ENCODE assay signal across 20 cellular contexts in the genomic region with DNA sequence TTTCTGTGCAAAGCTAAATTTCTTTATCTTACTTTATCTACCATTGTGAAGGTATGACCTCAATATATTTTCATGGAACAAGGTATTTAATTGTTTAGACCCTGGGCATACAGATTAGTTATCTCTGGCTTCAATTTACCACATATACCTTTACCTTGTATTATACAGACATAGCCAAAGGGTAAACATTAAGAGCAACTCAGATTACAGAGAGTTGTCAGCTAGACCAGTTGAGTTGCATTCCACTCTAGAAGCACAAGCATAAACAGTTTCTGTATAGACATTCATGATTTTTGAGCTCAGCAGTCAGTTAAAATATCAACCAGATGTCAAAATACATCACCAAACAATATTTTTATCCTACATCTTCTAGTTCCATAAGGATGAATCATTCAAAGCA.
"Had no signal": no experiment of that assay in that cellular context is flagged by ENCODE, and none has a peak within 500 bp of the region (broad histone marks: within the 10 kb centered on the region; RNA-seq: fewer than 3 reads in every experiment).

No MANE protein-coding gene starts in this region.

- H3K9me3 Mint-ChIP-seq: activated CD4-positive, alpha-beta memory T cell treated with anti-CD3 and anti-CD28 coated beads, Interleukin-2, amount 10 ng/mL, durations not matched to agents 7 days and 5 days; stimulated activated memory B cell treated with anti-CD40 and anti-IgM and Interleukin-4, amounts not matched to agents 10 μg/mL and 1 μg/mL and 100 μg/mL, for 72 hours had no signal

- H3K27ac ChIP-seq: body of pancreas, dorsolateral prefrontal cortex, left lung, neutrophil, pancreas, sigmoid colon, spleen, thoracic aorta had no signal

- ATAC-seq: activated CD4-positive, alpha-beta T cell treated with anti-CD3 and anti-CD28 coated beads for 36 hours; activated CD8-positive, alpha-beta memory T cell treated with anti-CD3 and anti-CD28 coated beads, Interleukin-2, amount 10 ng/mL, durations not matched to agents 7 days and 5 days; body of pancreas; left lung; pancreas; stimulated activated memory B cell treated with anti-CD40 and anti-IgM and Interleukin-4, amounts not matched to agents 10 μg/mL and 1 μg/mL and 100 μg/mL, for 72 hours had no signal

- H3K4me3 ChIP-seq: body of pancreas, dorsolateral prefrontal cortex, left lung, pancreas, sigmoid colon, spleen, thoracic aorta had no signal

- H3K27me3 Mint-ChIP-seq: activated CD4-positive, alpha-beta memory T cell treated with anti-CD3 and anti-CD28 coated beads, Interleukin-2, amount 10 ng/mL, durations not matched to agents 7 days and 5 days; activated CD4-positive, alpha-beta T cell treated with anti-CD3 and anti-CD28 coated beads for 36 hours; activated CD8-positive, alpha-beta memory T cell treated with anti-CD3 and anti-CD28 coated beads, Interleukin-2, amount 10 ng/mL, durations not matched to agents 7 days and 5 days; stimulated activated memory B cell treated with anti-CD40 and anti-IgM and Interleukin-4, amounts not matched to agents 10 μg/mL and 1 μg/mL and 100 μg/mL, for 72 hours had no signal

- H3K36me3 Mint-ChIP-seq: activated CD8-positive, alpha-beta memory T cell treated with anti-CD3 and anti-CD28 coated beads, Interleukin-2, amount 10 ng/mL, durations not matched to agents 7 days and 5 days; stimulated activated memory B cell treated with anti-CD40 and anti-IgM and Interleukin-4, amounts not matched to agents 10 μg/mL and 1 μg/mL and 100 μg/mL, for 72 hours had no signal

- H3K4me1 Mint-ChIP-seq: activated CD4-positive, alpha-beta memory T cell treated with anti-CD3 and anti-CD28 coated beads, Interleukin-2, amount 10 ng/mL, durations not matched to agents 7 days and 5 days; activated CD4-positive, alpha-beta T cell treated with anti-CD3 and anti-CD28 coated beads for 36 hours; activated CD8-positive, alpha-beta memory T cell treated with anti-CD3 and anti-CD28 coated beads, Interleukin-2, amount 10 ng/mL, durations not matched to agents 7 days and 5 days; stimulated activated memory B cell treated with anti-CD40 and anti-IgM and Interleukin-4, amounts not matched to agents 10 μg/mL and 1 μg/mL and 100 μg/mL, for 72 hours had no signal

- H3K9me3 ChIP-seq: body of pancreas, neutrophil, pancreas, sigmoid colon, spleen, thoracic aorta had no signal

- H3K4me3 Mint-ChIP-seq: activated CD4-positive, alpha-beta memory T cell treated with anti-CD3 and anti-CD28 coated beads, Interleukin-2, amount 10 ng/mL, durations not matched to agents 7 days and 5 days; activated CD4-positive, alpha-beta T cell treated with anti-CD3 and anti-CD28 coated beads for 36 hours; activated CD8-positive, alpha-beta memory T cell treated with anti-CD3 and anti-CD28 coated beads, Interleukin-2, amount 10 ng/mL, durations not matched to agents 7 days and 5 days; stimulated activated memory B cell treated with anti-CD40 and anti-IgM and Interleukin-4, amounts not matched to agents 10 μg/mL and 1 μg/mL and 100 μg/mL, for 72 hours had no signal

- H3K36me3 ChIP-seq: left lung, neutrophil, pancreas, sigmoid colon, spleen, thoracic aorta had no signal

- H3K27me3 ChIP-seq: body of pancreas, dorsolateral prefrontal cortex, left lung, neutrophil, pancreas, sigmoid colon, spleen had no signal

- H3K27ac Mint-ChIP-seq: activated CD4-positive, alpha-beta memory T cell treated with anti-CD3 and anti-CD28 coated beads, Interleukin-2, amount 10 ng/mL, durations not matched to agents 7 days and 5 days; activated CD4-positive, alpha-beta T cell treated with anti-CD3 and anti-CD28 coated beads for 36 hours; activated CD8-positive, alpha-beta memory T cell treated with anti-CD3 and anti-CD28 coated beads, Interleukin-2, amount 10 ng/mL, durations not matched to agents 7 days and 5 days; activated T-helper 2 cell treated with anti-CD3 and anti-CD28 coated beads, Interferon-gamma antibody, Interleukin-2, Interleukin-4, amounts not matched to agents 10 μg/mL and 5 μg/mL and 100 μg/mL, durations not matched to agents 14 hours and 24 hours and 36 hours; stimulated activated memory B cell treated with anti-CD40 and anti-IgM and Interleukin-4, amounts not matched to agents 10 μg/mL and 1 μg/mL and 100 μg/mL, for 72 hours had no signal

- DNase-seq: activated CD4-positive, alpha-beta memory T cell treated with anti-CD3 and anti-CD28 coated beads, Interleukin-2, amount 10 ng/mL, durations not matched to agents 7 days and 5 days; activated CD4-positive, alpha-beta T cell treated with anti-CD3 and anti-CD28 coated beads for 36 hours; activated CD8-positive, alpha-beta memory T cell treated with anti-CD3 and anti-CD28 coated beads, Interleukin-2, amount 10 ng/mL, durations not matched to agents 7 days and 5 days; activated naive CD4-positive, alpha-beta T cell treated with Interleukin-2 at 50 U/mL for 16 hours; activated T-cell treated with anti-CD3 and anti-CD28 coated beads, Interleukin-2, amount 50 U/mL, for 1 hour; body of pancreas; caudate nucleus; dorsolateral prefrontal cortex; kidney; left lung; pancreas; sigmoid colon; spleen; stimulated activated CD4-positive, alpha-beta T cell treated with anti-CD3 and anti-CD28 coated beads, Interleukin-4, amount 100 ng/mL, for 4 hours; SW 1271; T-helper 2 cell had no signal

- H3K4me1 ChIP-seq: body of pancreas, left lung, pancreas, sigmoid colon, spleen had no signal
